In the genomic region with DNA sequence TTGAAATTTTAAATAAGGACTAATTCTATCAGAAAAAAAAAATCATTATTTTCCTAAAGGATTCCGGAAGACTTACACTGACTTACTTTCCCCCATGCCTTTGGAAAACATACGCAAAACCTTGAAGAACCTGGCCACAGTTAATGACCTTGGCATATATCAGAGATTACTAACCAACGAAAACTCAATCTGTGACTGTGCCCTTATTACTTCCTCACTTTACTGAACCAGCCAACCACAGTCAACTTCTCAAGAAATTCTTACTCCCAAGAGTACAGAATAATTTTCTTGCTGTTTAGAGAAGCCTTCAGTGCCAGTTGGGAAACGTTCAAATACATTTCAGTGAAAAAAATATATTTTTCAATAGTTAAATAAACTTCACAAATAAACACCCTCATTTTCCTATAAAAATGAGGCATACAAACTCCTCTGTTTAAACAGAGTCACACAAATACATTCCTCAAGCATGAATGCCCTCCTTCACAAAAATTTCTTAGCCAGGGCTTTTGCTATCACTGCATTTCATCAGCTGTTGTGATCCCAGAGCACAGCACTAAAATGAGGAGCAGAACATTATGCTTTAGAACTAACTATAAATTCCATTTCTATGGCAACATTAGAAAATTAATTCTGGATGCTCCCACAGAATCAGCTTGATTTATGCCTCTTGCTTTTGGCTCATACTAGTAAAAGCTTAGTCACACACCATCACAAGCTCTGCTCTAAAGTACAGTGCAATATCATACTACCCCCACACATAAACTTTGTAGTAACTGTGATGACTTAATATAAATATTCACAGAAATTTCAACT, we compare ENCODE assay signal across 9 cellular contexts.
A peak's percentile ranks its signal among the peaks of the same experiment; 100 is the strongest.
DNase-seq lines count a peak whose midpoint lies in the region; ATAC-seq, FAIRE-seq and TF ChIP-seq lines count a peak whose summit lies in the region.
"Had no signal": no experiment of that assay in that cellular context is flagged by ENCODE, and none has a peak within 500 bp of the region (broad histone marks: within the 10 kb centered on the region; RNA-seq: fewer than 3 reads in every experiment).

No MANE protein-coding gene starts in this region.

- H3K27ac ChIP-seq in HUES48 (ENCODE audit: low read depth, low read length), result peak overlapping the region; percentile 23
- peak overlapping the region; percentile 69 to 84 for H3K27ac ChIP-seq in coronary artery
- peak overlapping the region; percentile 74 to 80 for H3K27ac ChIP-seq in tibial artery
- H3K27ac ChIP-seq in HepG2 (ENCODE audit: extremely low read length, insufficient read depth, low read length), result no peak overlapping the region

- intact Hi-C loops in tibial artery (cut with DNase I; ENCODE audit: low total_unique reads) (no loop called here), HepG2 (cut with micrococcal nuclease; ENCODE audit: unreplicated experiment) (no loop called here), left colon (cut with DNase I, micrococcal nuclease) (no loop called here)

- no peaks in the 10 kb centered on the region for H3K79me2 ChIP-seq in HepG2 (ENCODE audit: insufficient read depth, low read length)

- no peak for TF ChIP-seq RAD21 in HepG2 (CRISPR knock-in tag; IDR thresholded peaks at IDR 0.05)

- POLR2A ChIA-PET in HepG2 (lab: Yijun Ruan, JAX), result no interaction called here

- H3K4me3 ChIP-seq in HUES48 (ENCODE audit: low read depth, low read length) (no peak overlapping the region), coronary artery (peak overlapping the region; percentile 23), tibial artery (peak overlapping the region in 1 of 2 donors; percentile 1), HepG2 (replicated peaks in 1 of 3; ENCODE audit: insufficient read depth in 1 of 3, low read depth in 2 of 3, low read length in 3 of 3) (no peak overlapping the region)

- TF ChIP-seq CTCF in coronary artery (IDR thresholded peaks at IDR 0.05), result no peak
- TF ChIP-seq CTCF in tibial artery (IDR thresholded peaks at IDR 0.05), result no peak
- no peak for TF ChIP-seq CTCF in HepG2 (CRISPR knock-in tag; IDR thresholded peaks at IDR 0.05)

- ATAC-seq in HepG2 (no peak), left colon (no peak), GM21360 (IDR thresholded peaks at IDR 0.05; ENCODE audit: unreplicated experiment) (no peak)

- CTCF ChIA-PET in HepG2 (lab: Yijun Ruan, JAX; ENCODE audit: low intra/inter-chr PET ratio, low total read pairs), result no interaction called here

- no peak for FAIRE-seq in HepG2 (lab: Jason Lieb, UNC)

- no peak overlapping the region for H3K4me2 ChIP-seq in HepG2 (ENCODE audit: low read depth, low read length)

- TF ChIP-seq POLR2A in HepG2 (IDR thresholded peaks at IDR 0.05; ENCODE audit: insufficient read depth in 1 of 2, low read depth in 2 of 2, low read length in 2 of 2), result no peak

- H3K9me3 ChIP-seq in HUES48 (ENCODE audit: control insufficient read depth, insufficient read depth, low read length), result no peaks in the 10 kb centered on the region
- no peaks in the 10 kb centered on the region for H3K9me3 ChIP-seq in tibial artery
- H3K9me3 ChIP-seq in HepG2 (ENCODE audit: low read length), result no peaks in the 10 kb centered on the region

- BruUV-seq in HepG2 (replicated peaks; lab: Mats Ljungman, UMichigan), result no TSS peak

- H3K36me3 ChIP-seq in HUES48 (ENCODE audit: control insufficient read depth, insufficient read depth, low read length), result peaks cover 41% of the 10 kb centered on the region
- H3K36me3 ChIP-seq in tibial artery, result peaks cover 42 to 63% (median 46%) of the 10 kb centered on the region in 3 donors
- H3K36me3 ChIP-seq in HepG2 (replicated peaks in 1 of 2; ENCODE audit: control insufficient read depth in 1 of 2, insufficient read depth in 2 of 2, low read length in 2 of 2), result peaks cover 14 to 43% of the 10 kb centered on the region in 2 experiments

- no peak overlapping the region for H3K9ac ChIP-seq in HUES48 (ENCODE audit: low read depth, low read length)
- no peak overlapping the region for H3K9ac ChIP-seq in HepG2 (ENCODE audit: insufficient read depth, low read depth, low read length)

- in situ Hi-C loops in HepG2 (cut with HindIII; ENCODE audit: extremely low pct_ligation_motif_present, low pct_unique_long_range_greater_than_20kb), result no loop called here

- WGBS in HepG2 (ENCODE audit: low lambda C conversion rate), result 94% methylated on average over 4 of the region's 4 CpGs

- no peak overlapping the region for H2AFZ ChIP-seq in HepG2 (ENCODE audit: low read length)

- no peak for DNase-seq in coronary artery (ENCODE audit: low spot score)
- DNase-seq in medulla oblongata (ENCODE audit: extremely low spot score), result peak; percentile 26
- no peak for DNase-seq in tibial artery
- no peak for DNase-seq in HepG2 (ENCODE audit: low spot score)
- DNase-seq in dermis blood vessel endothelial cell, result no peak
- DNase-seq in left colon, result no peak
- DNase-seq: glutamatergic neuron had no signal

- no peaks in the 10 kb centered on the region for H3K27me3 ChIP-seq in HUES48 (ENCODE audit: control insufficient read depth, insufficient read depth, low read length)
- H3K27me3 ChIP-seq in tibial artery, result no peaks in the 10 kb centered on the region
- H3K27me3 ChIP-seq in HepG2 (ENCODE audit: control insufficient read depth in 1 of 2, insufficient read depth in 2 of 2, low read length in 2 of 2), result no peaks in the 10 kb centered on the region

- TF ChIP-seq EP300 in HepG2 (IDR thresholded peaks at IDR 0.05; ENCODE audit: low read depth in 2 of 2, low read length in 2 of 2) (no peak), HepG2 (CRISPR knock-in tag; IDR thresholded peaks at IDR 0.05; ENCODE audit: borderline replicate concordance) (no peak)

- no peaks in the 10 kb centered on the region for H4K20me1 ChIP-seq in HepG2 (ENCODE audit: insufficient read depth, low read length)

- H3K4me1 ChIP-seq in HUES48 (ENCODE audit: control insufficient read depth, insufficient read depth, low read length) (peaks cover 60% of the 10 kb centered on the region), tibial artery (peaks cover 3 to 90% (median 29%) of the 10 kb centered on the region in 4 donors), HepG2 (ENCODE audit: insufficient read depth, low read length) (peaks cover 24% of the 10 kb centered on the region)

TF ChIP-seq in HepG2, 621 proteins besides CTCF, POLR2A, EP300 and RAD21 (continues in another document):
- TF ChIP-seq SUZ12 (IDR thresholded peaks at IDR 0.05; ENCODE audit: low read depth, low read length), result no peak
- no peak for TF ChIP-seq RFXAP (CRISPR knock-in tag; IDR thresholded peaks at IDR 0.05; ENCODE audit: borderline replicate concordance)
- no peak for TF ChIP-seq FOXA1 (IDR thresholded peaks at IDR 0.05)
- TF ChIP-seq FOXA1 (CRISPR knock-in tag; IDR thresholded peaks at IDR 0.05), result no peak
- TF ChIP-seq ZFP62 (CRISPR knock-in tag; IDR thresholded peaks at IDR 0.05), result no peak
- TF ChIP-seq GFI1 (CRISPR knock-in tag; IDR thresholded peaks at IDR 0.05; ENCODE audit: borderline replicate concordance), result no peak
- no peak for TF ChIP-seq ARID5B (CRISPR knock-in tag; IDR thresholded peaks at IDR 0.05)
- TF ChIP-seq ZNF629 (CRISPR knock-in tag; conservative IDR thresholded peaks at IDR 0.05), result no peak
